Comparison of ENCODE assay signal across 1 cellular context in genomic region chr2:85865539-85866164, GRCh38.
TF ChIP-seq lines count a peak whose summit lies in the region.

No MANE protein-coding gene starts in this region.

TF ChIP-seq in GM12878, 131 proteins besides CTCF, POLR2A, EP300 and RAD21 (continued from another document and continues in another):
- no peak for TF ChIP-seq E2F4 (IDR thresholded peaks at IDR 0.05; ENCODE audit: low read depth, low read length)
- TF ChIP-seq BRCA1 (IDR thresholded peaks at IDR 0.05; ENCODE audit: low read depth, low read length), result no peak
- no peak for TF ChIP-seq TCF3 (IDR thresholded peaks at IDR 0.05; ENCODE audit: borderline replicate concordance, insufficient read depth, low read depth, low read length)
- no peak for TF ChIP-seq IRF3 (IDR thresholded peaks at IDR 0.05)
- TF ChIP-seq KLF5 (IDR thresholded peaks at IDR 0.05; ENCODE audit: partially characterized antibody), result no peak
- TF ChIP-seq NKRF (conservative IDR thresholded peaks at IDR 0.05), result no peak
- no peak for TF ChIP-seq USF1 (IDR thresholded peaks at IDR 0.05; ENCODE audit: borderline replicate concordance, extremely low read length, insufficient read depth, low read depth, low read length)
- TF ChIP-seq ZBED1 (IDR thresholded peaks at IDR 0.05; ENCODE audit: borderline replicate concordance), result peak; percentile 22; the same call in 1 of the 2 replicates
- no peak for TF ChIP-seq YY1 (IDR thresholded peaks at IDR 0.05; ENCODE audit: low read depth, low read length)
- peak; percentile 66 for TF ChIP-seq SKIL (IDR thresholded peaks at IDR 0.05; ENCODE audit: low read depth, poor library complexity, severe bottlenecking)
- no peak for TF ChIP-seq MAX (IDR thresholded peaks at IDR 0.05; ENCODE audit: low read depth, low read length)
- no peak for TF ChIP-seq HDAC6 (IDR thresholded peaks at IDR 0.05; ENCODE audit: unreplicated experiment)
- TF ChIP-seq STAT3 (IDR thresholded peaks at IDR 0.05; ENCODE audit: low read depth, low read length), result no peak
- TF ChIP-seq CBX5 (IDR thresholded peaks at IDR 0.05; ENCODE audit: low read depth), result peak; percentile 22; the same call in 1 of the 2 replicates
- TF ChIP-seq FOXK2 (IDR thresholded peaks at IDR 0.05), result no peak
- no peak for TF ChIP-seq RB1 (IDR thresholded peaks at IDR 0.05; ENCODE audit: borderline replicate concordance)
- TF ChIP-seq IKZF2 (IDR thresholded peaks at IDR 0.05), result peak; percentile 79 to 80
- peak; percentile 81 for TF ChIP-seq EED (IDR thresholded peaks at IDR 0.05; ENCODE audit: low read depth)
- 0 out of 2 replicates have a peak, but pooled peaks have one; percentile 38 for TF ChIP-seq NBN (IDR thresholded peaks at IDR 0.05)
- TF ChIP-seq ETV6 (conservative IDR thresholded peaks at IDR 0.05 in 1 of 2, IDR thresholded peaks at IDR 0.05 in 1 of 2; ENCODE audit: borderline replicate concordance in 1 of 2, low read depth in 1 of 2), result no peak; a peak in 1 of 4 replicates
- TF ChIP-seq CREM (IDR thresholded peaks at IDR 0.05; ENCODE audit: low read depth), result peak; percentile 76; the same call in 1 of the 2 replicates
- 0 out of 2 replicates have a peak, but pooled peaks have one; percentile 28 for TF ChIP-seq TCF12 (IDR thresholded peaks at IDR 0.05; ENCODE audit: low read depth, low read length)
- peak; percentile 74; the same call in 1 of the 2 replicates for TF ChIP-seq BACH1 (IDR thresholded peaks at IDR 0.05; ENCODE audit: borderline replicate concordance)
- TF ChIP-seq RUNX3 (IDR thresholded peaks at IDR 0.05; ENCODE audit: low read length), result peak; percentile 98
- peak; percentile 92 for TF ChIP-seq IRF4 (IDR thresholded peaks at IDR 0.05; ENCODE audit: low read depth, low read length)
- TF ChIP-seq MTA3 (IDR thresholded peaks at IDR 0.05; ENCODE audit: borderline replicate concordance, low read length), result peak; percentile 56; the same call in 1 of the 2 replicates
- TF ChIP-seq EGR1 (IDR thresholded peaks at IDR 0.05; ENCODE audit: borderline replicate concordance in 1 of 2, low read depth in 2 of 2, low read length in 2 of 2), result no peak
- TF ChIP-seq SUZ12 (IDR thresholded peaks at IDR 0.05; ENCODE audit: unreplicated experiment), result no peak
- TF ChIP-seq NFIC (IDR thresholded peaks at IDR 0.05; ENCODE audit: low read depth, low read length), result peak; percentile 90
- 0 out of 2 replicates have a peak, but pooled peaks have one; percentile 54 for TF ChIP-seq MEF2A (IDR thresholded peaks at IDR 0.05; ENCODE audit: insufficient read depth, low read depth, low read length)
- no peak for TF ChIP-seq ESRRA (IDR thresholded peaks at IDR 0.05; ENCODE audit: low read length)
- no peak for TF ChIP-seq SIX5 (IDR thresholded peaks at IDR 0.05; ENCODE audit: low read depth, low read length, severe bottlenecking)
- no peak for TF ChIP-seq HDAC2 (IDR thresholded peaks at IDR 0.05)
- TF ChIP-seq ATF7 (IDR thresholded peaks at IDR 0.05; ENCODE audit: low read depth), result 0 out of 2 replicates have a peak, but pooled peaks have one; percentile 40
- TF ChIP-seq SUPT20H (IDR thresholded peaks at IDR 0.05; ENCODE audit: borderline replicate concordance, control insufficient read depth, low read depth, low read length), result no peak
- no peak for TF ChIP-seq STAT1 (conservative IDR thresholded peaks at IDR 0.05)
- TF ChIP-seq SMAD1 (IDR thresholded peaks at IDR 0.05; ENCODE audit: low read depth, partially characterized antibody), result no peak
- TF ChIP-seq E2F8 (IDR thresholded peaks at IDR 0.05; ENCODE audit: low read depth, partially characterized antibody), result no peak
- 0 out of 4 replicates have a peak, but pooled peaks of 1 of the 2 experiments have one; percentile 29 for TF ChIP-seq CEBPB (IDR thresholded peaks at IDR 0.05; ENCODE audit: borderline replicate concordance in 1 of 2, low read depth in 2 of 2, low read length in 2 of 2)
- TF ChIP-seq ZBTB40 (IDR thresholded peaks at IDR 0.05; ENCODE audit: borderline replicate concordance), result no peak
- no peak for TF ChIP-seq SREBF1 (IDR thresholded peaks at IDR 0.05; ENCODE audit: low read length)
- TF ChIP-seq JUNB (IDR thresholded peaks at IDR 0.05), result peak; percentile 92
- TF ChIP-seq PBX3 (IDR thresholded peaks at IDR 0.05; ENCODE audit: insufficient replicate concordance, low read depth, low read length), result no peak
- TF ChIP-seq BCL3 (IDR thresholded peaks at IDR 0.05; ENCODE audit: borderline replicate concordance, insufficient read depth, low read depth, low read length, poor library complexity, severe bottlenecking), result peak; percentile 81
- no peak for TF ChIP-seq CHD2 (IDR thresholded peaks at IDR 0.05; ENCODE audit: borderline replicate concordance, low read depth, low read length)
- peak; percentile 44; the same call in 1 of the 2 replicates for TF ChIP-seq GABPA (IDR thresholded peaks at IDR 0.05; ENCODE audit: low read depth)
- peak; percentile 43; the same call in 1 of the 2 replicates for TF ChIP-seq PAX5 (IDR thresholded peaks at IDR 0.05; ENCODE audit: borderline replicate concordance, low read depth, low read length)
- TF ChIP-seq POU2F2 (IDR thresholded peaks at IDR 0.05; ENCODE audit: borderline replicate concordance, low read depth, low read length), result peak; percentile 76; the same call in 1 of the 3 replicates
- TF ChIP-seq SPI1 (IDR thresholded peaks at IDR 0.05; ENCODE audit: borderline replicate concordance, insufficient read depth, low read depth, low read length), result no peak
- no peak for TF ChIP-seq CHD4 (IDR thresholded peaks at IDR 0.05)
